1 cellular context compared by ENCODE assay signal in genomic region chr6:37650071-37650481, GRCh38.
TF ChIP-seq lines count a peak whose summit lies in the region.

No MANE protein-coding gene starts in this region.

TF ChIP-seq in WTC11, 78 proteins besides CTCF, POLR2A, EP300 and RAD21 (continued from another document and continues in another):
- TF ChIP-seq ATF2 (CRISPR knock-in tag; IDR thresholded peaks at IDR 0.05; ENCODE audit: borderline replicate concordance, low read depth) (no peak), E2F4 (CRISPR knock-in tag; IDR thresholded peaks at IDR 0.05; ENCODE audit: borderline replicate concordance, low read depth) (no peak), CREM (CRISPR knock-in tag; IDR thresholded peaks at IDR 0.05) (no peak), ZNF263 (CRISPR knock-in tag; IDR thresholded peaks at IDR 0.05; ENCODE audit: low read depth) (no peak), ZMAT4 (CRISPR knock-in tag; IDR thresholded peaks at IDR 0.05) (no peak), NR1H2 (CRISPR knock-in tag; IDR thresholded peaks at IDR 0.05) (no peak), CBFB (CRISPR knock-in tag; IDR thresholded peaks at IDR 0.05; ENCODE audit: low read depth) (no peak), PRDM15 (CRISPR knock-in tag; IDR thresholded peaks at IDR 0.05) (peak; percentile 38; the same call in 1 of the 2 replicates), TEAD1 (CRISPR knock-in tag; IDR thresholded peaks at IDR 0.05) (no peak), ZNF138 (CRISPR knock-in tag; conservative IDR thresholded peaks at IDR 0.05) (no peak), ZBTB43 (CRISPR knock-in tag; IDR thresholded peaks at IDR 0.05) (no peak; the same call in 1 of the 2 replicates), OVOL2 (CRISPR knock-in tag; IDR thresholded peaks at IDR 0.05; ENCODE audit: borderline replicate concordance) (no peak), FOXP4 (CRISPR knock-in tag; IDR thresholded peaks at IDR 0.05) (no peak), ETV6 (CRISPR knock-in tag; IDR thresholded peaks at IDR 0.05) (peak; percentile 67; the same call in 1 of the 2 replicates), ZNF425 (CRISPR knock-in tag; conservative IDR thresholded peaks at IDR 0.05) (no peak), HMGXB4 (CRISPR knock-in tag; IDR thresholded peaks at IDR 0.05) (peak; percentile 79; the same call in 1 of the 2 replicates), USF1 (CRISPR knock-in tag; IDR thresholded peaks at IDR 0.05) (no peak), FOXJ3 (CRISPR knock-in tag; IDR thresholded peaks at IDR 0.05; ENCODE audit: borderline replicate concordance) (no peak), NR2C2 (CRISPR knock-in tag; IDR thresholded peaks at IDR 0.05) (0 out of 2 replicates have a peak, but pooled peaks have one; percentile 12), EMX1 (CRISPR knock-in tag; IDR thresholded peaks at IDR 0.05) (no peak), NR3C1 (CRISPR knock-in tag; conservative IDR thresholded peaks at IDR 0.05; ENCODE audit: low read depth) (no peak), ZNF396 (CRISPR knock-in tag; IDR thresholded peaks at IDR 0.05; ENCODE audit: borderline replicate concordance) (no peak), GABPB1 (CRISPR knock-in tag; IDR thresholded peaks at IDR 0.05) (no peak), ARID4B (CRISPR knock-in tag; IDR thresholded peaks at IDR 0.05; ENCODE audit: borderline replicate concordance) (no peak), ZNF317 (CRISPR knock-in tag; IDR thresholded peaks at IDR 0.05; ENCODE audit: borderline replicate concordance, low read depth) (no peak), NFE2L1 (CRISPR knock-in tag; IDR thresholded peaks at IDR 0.05) (no peak), MXD4 (CRISPR knock-in tag; IDR thresholded peaks at IDR 0.05; ENCODE audit: borderline replicate concordance) (no peak), ZSCAN18 (CRISPR knock-in tag; IDR thresholded peaks at IDR 0.05) (no peak), RELA (CRISPR knock-in tag; IDR thresholded peaks at IDR 0.05; ENCODE audit: borderline replicate concordance) (no peak), SP1 (CRISPR knock-in tag; conservative IDR thresholded peaks at IDR 0.05) (no peak), MLX (CRISPR knock-in tag; IDR thresholded peaks at IDR 0.05) (no peak), SMAD4 (CRISPR knock-in tag; IDR thresholded peaks at IDR 0.05) (no peak)
